Comparison of ENCODE assay signal across 16 cellular contexts in the genomic region with DNA sequence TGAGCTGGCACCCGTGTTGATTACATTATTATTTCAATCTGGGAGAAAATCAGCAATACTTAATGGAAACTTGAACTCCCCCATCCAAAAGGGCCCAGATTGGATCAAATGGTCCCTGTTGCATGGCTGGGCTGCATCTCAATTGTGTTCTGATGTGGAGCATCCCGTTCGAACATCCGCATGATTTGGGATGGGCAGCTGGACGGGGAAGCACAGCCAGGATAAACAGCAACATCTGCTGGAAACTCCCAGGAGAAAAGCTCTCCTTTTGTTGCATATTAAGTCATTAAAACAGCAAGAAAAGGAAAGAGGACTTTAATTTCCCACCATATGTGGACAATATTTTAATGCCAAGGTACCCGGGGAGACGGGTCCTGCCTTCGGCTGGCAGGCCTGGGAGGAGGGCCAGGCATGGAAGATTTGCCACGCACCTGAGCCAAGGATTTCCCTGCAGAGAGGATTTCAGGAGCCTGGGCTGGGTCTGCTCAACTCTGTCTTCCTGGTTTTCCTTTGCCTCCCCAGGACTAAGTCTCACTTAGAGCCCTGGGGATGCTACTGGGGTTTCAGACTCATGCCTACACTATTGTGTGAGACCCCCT. TPM values are rescaled to one million over a fixed set of nuclear protein-coding genes. Genes with fewer than 3 reads are reported as not detected.
"Had no signal": no experiment of that assay in that cellular context is flagged by ENCODE, and none has a peak within 500 bp of the region (broad histone marks: within the 10 kb centered on the region; RNA-seq: fewer than 3 reads in every experiment).

No MANE protein-coding gene starts in this region.

- H3K4me1 ChIP-seq: esophagus muscularis mucosa, foreskin keratinocyte, heart right ventricle, left lung, thyroid gland had no signal

- H3K9me3 ChIP-seq: thyroid gland had no signal

- H3K27ac Mint-ChIP-seq: activated CD4-positive, alpha-beta memory T cell treated with anti-CD3 and anti-CD28 coated beads for 36 hours; activated naive CD8-positive, alpha-beta T cell treated with anti-CD3 and anti-CD28 coated beads for 36 hours had no signal

- ATAC-seq: foreskin keratinocyte, left lung had no signal

- DNase-seq: activated CD4-positive, alpha-beta memory T cell treated with anti-CD3 and anti-CD28 coated beads for 36 hours; activated CD4-positive, alpha-beta T cell treated with anti-CD3 and anti-CD28 coated beads for 1 hour; activated gamma-delta T cell treated with Interleukin-2 at 50 U/mL for 16 hours; activated naive CD8-positive, alpha-beta T cell treated with anti-CD3 and anti-CD28 coated beads for 36 hours; activated T-cell treated with anti-CD3 and anti-CD28 coated beads, Interleukin-2, amount 50 U/mL, for 48 hours; brain microvascular endothelial cell; foreskin keratinocyte; islet precursor cell; left lung; mesendoderm; T-helper 9 cell; thyroid gland had no signal

- H3K4me3 ChIP-seq: dorsolateral prefrontal cortex, esophagus muscularis mucosa, heart right ventricle, left lung, skin epidermis, thyroid gland had no signal

- H3K36me3 ChIP-seq: brain microvascular endothelial cell, esophagus muscularis mucosa, heart right ventricle, left lung, thyroid gland had no signal

- H3K36me3 Mint-ChIP-seq: activated CD4-positive, alpha-beta memory T cell treated with anti-CD3 and anti-CD28 coated beads for 36 hours; activated naive CD8-positive, alpha-beta T cell treated with anti-CD3 and anti-CD28 coated beads for 36 hours had no signal

- H3K4me3 Mint-ChIP-seq: activated CD4-positive, alpha-beta memory T cell treated with anti-CD3 and anti-CD28 coated beads for 36 hours; activated naive CD8-positive, alpha-beta T cell treated with anti-CD3 and anti-CD28 coated beads for 36 hours had no signal

- H3K27me3 Mint-ChIP-seq: activated CD4-positive, alpha-beta memory T cell treated with anti-CD3 and anti-CD28 coated beads for 36 hours; activated naive CD8-positive, alpha-beta T cell treated with anti-CD3 and anti-CD28 coated beads for 36 hours had no signal

- H3K4me1 Mint-ChIP-seq: activated naive CD8-positive, alpha-beta T cell treated with anti-CD3 and anti-CD28 coated beads for 36 hours had no signal

- H3K27me3 ChIP-seq: brain microvascular endothelial cell, foreskin keratinocyte, thyroid gland had no signal

- H3K27ac ChIP-seq: brain microvascular endothelial cell, dorsolateral prefrontal cortex, esophagus muscularis mucosa, foreskin keratinocyte, heart right ventricle, left lung, skin epidermis, thyroid gland had no signal

RNA-seq across cellular contexts. Expression of a gene that starts 52.4 kb away (rescaled TPM):
- total RNA-seq: activated CD4-positive, alpha-beta memory T cell treated with anti-CD3 and anti-CD28 coated beads for 36 hours; activated naive CD8-positive, alpha-beta T cell treated with anti-CD3 and anti-CD28 coated beads for 36 hours; foreskin keratinocyte had no signal
